8 cellular contexts compared by ENCODE assay signal in the genomic region with DNA sequence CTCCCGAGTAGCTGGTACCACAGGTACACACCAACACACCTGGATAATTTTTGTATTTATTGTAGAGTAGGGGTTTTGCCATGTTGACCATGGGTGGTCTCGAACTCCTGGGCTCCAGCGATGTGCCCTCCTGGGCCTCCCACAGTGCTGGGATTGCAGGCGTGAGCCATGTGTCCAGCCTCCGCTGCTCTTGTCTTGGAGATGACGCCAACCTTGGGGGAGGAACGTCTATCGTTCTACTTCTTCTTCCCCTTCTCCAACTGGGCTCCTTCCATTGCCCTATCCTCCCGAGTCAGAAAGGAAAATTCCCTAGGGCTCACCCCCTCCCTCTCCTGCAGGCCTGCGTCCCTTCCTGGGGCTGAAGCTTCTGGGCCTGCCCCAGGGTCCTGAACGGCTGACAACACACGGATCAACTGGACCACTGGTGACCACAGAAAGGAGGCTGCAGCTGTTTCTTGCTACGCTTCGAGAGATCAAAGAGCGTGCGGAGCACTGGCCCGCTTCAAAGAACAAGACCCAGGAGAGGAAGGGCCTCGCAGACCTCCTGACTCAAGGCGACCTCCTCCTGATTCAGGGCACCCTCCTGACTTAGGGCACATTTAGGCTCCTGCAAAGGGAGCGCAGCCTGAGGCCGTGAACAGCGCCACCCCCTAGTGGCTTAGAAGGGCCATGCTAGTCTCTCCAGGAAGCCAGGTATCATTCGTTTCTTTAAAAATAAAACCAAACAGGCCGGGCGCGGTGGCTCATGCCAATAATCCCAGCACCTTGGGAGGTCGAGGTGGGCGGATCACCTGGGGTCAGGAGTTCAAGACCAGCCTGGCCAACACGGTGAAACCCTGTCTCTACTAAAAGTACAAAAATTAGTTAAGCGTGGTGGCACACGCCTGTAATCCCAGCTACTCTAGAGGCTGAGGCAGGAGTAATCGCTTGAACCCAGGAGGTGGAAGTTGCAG. TPM values are rescaled to one million over a fixed set of nuclear protein-coding genes. Genes with fewer than 3 reads are reported as not detected.
DNase-seq lines count a peak whose midpoint lies in the region; ATAC-seq lines count a peak whose summit lies in the region.

No MANE protein-coding gene starts in this region.

- ATAC-seq in GM21786 (IDR thresholded peaks at IDR 0.05; ENCODE audit: unreplicated experiment) (peak; percentile 94), memory B cell (ENCODE audit: low read depth) (peak; percentile 97)

- H3K9me3 Mint-ChIP-seq in memory B cell = no peaks in the 10 kb centered on the region

- H3K36me3 Mint-ChIP-seq in memory B cell = no peaks in the 10 kb centered on the region

- no peaks in the 10 kb centered on the region for H3K9me3 ChIP-seq in MG63

- H3K4me3 Mint-ChIP-seq in memory B cell = peak overlapping the region; percentile 49

- no peak overlapping the region for H3K4me3 ChIP-seq in MG63

- no peaks in the 10 kb centered on the region for H3K27me3 Mint-ChIP-seq in memory B cell

- DNase-seq in GF-D8 (lab: John Stamatoyannopoulos, UW) (peak; percentile 30), MG63 (peak; percentile 22), dermis microvascular lymphatic vessel endothelial cell (ENCODE audit: low read depth in 2 of 2) (peak; percentile 27 to 54), memory B cell (ENCODE audit: low spot score in 2 of 2) (peak; percentile 44 to 48), cerebellar nuclear complex (lab: John Stamatoyannopoulos, UW) (no peak)
- DNase-seq in activated CD4-positive, alpha-beta T cell treated with anti-CD3 and anti-CD28 coated beads for 48 hours = peak; percentile 79
- peak; percentile 34 to 53 for DNase-seq in stimulated activated CD8-positive, alpha-beta memory T cell treated with anti-CD3 and anti-CD28 coated beads, Interleukin-2, amount 100 ng/mL, for 48 hours (ENCODE audit: low read depth in 2 of 2)

- H3K36me3 ChIP-seq in MG63 = no peaks in the 10 kb centered on the region

- H3K4me1 Mint-ChIP-seq in memory B cell = peaks cover 12% of the 10 kb centered on the region

- no peak overlapping the region for H3K27ac Mint-ChIP-seq in memory B cell

- H3K27me3 ChIP-seq in MG63 = no peaks in the 10 kb centered on the region

RNA-seq across cellular contexts. Expression of gene HELZ, which starts 48.5 kb away (rescaled TPM):
- total RNA-seq in MG63 (2014; rRNA removed; shearing (Covaris generic); ENCODE audit: low replicate concordance) = 13.0 and 32.3 TPM in 2 replicates
- total RNA-seq in dermis microvascular lymphatic vessel endothelial cell = 27.6 and 34.5 TPM in 2 replicates

Comparison
In these comparisons a context has a peak if more than half of its experiments do, and no peak if none do; other contexts are left out.
1. DNase-seq: peak in GF-D8 (single experiment), MG63 (single experiment), activated CD4-positive, alpha-beta T cell treated with anti-CD3 and anti-CD28 coated beads for 48 hours (single experiment), dermis microvascular lymphatic vessel endothelial cell (2 of 2), memory B cell (2 of 2) and stimulated activated CD8-positive, alpha-beta memory T cell treated with anti-CD3 and anti-CD28 coated beads, Interleukin-2, amount 100 ng/mL, for 48 hours (2 of 2); none in cerebellar nuclear complex (0 of 2).